27 cellular contexts compared by ENCODE assay signal in the genomic region with DNA sequence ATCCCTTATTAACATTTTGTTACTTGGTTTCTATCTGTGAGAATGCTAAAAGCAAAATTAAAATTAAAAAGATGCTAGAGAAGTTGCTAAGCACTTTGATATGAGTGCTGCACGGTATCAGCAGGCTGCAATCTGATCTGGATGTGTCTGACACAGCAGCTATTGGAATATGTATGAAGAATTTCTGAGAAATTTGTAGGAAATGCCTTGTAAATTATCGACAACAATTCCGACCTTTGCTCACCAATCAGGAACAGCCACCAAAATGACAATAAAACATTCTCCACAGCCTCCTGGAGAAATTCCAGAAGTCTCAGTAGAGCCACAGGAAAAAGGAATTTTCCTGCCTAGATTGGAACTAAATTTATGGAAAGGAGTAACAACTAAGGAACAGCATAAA.
"Had no signal": no experiment of that assay in that cellular context is flagged by ENCODE, and none has a peak within 500 bp of the region (broad histone marks: within the 10 kb centered on the region; RNA-seq: fewer than 3 reads in every experiment).

No MANE protein-coding gene starts in this region.

- H3K4me1 ChIP-seq: esophagus squamous epithelium, sigmoid colon, suprapubic skin, tibial artery had no signal

- H3K27me3 ChIP-seq: brain microvascular endothelial cell, esophagus squamous epithelium, sigmoid colon, stomach, suprapubic skin, tibial artery had no signal

- H3K4me2 ChIP-seq: smooth muscle cell had no signal

- H3K36me3 ChIP-seq: brain microvascular endothelial cell, esophagus squamous epithelium, sigmoid colon, stomach, suprapubic skin, tibial artery had no signal

- H3K9me3 ChIP-seq: esophagus squamous epithelium, sigmoid colon, stomach, suprapubic skin, tibial artery had no signal

- ATAC-seq: left cardiac atrium; natural killer cell; stimulated activated naive B cell treated with anti-CD40 and anti-IgM and Interleukin-4, amounts not matched to agents 10 μg/mL and 1 μg/mL and 100 μg/mL, for 72 hours had no signal

- H3K27ac ChIP-seq: brain microvascular endothelial cell, epithelial cell of prostate, esophagus squamous epithelium, sigmoid colon, stomach, suprapubic skin, tibial artery, VCaP had no signal

- DNase-seq: activated CD4-positive, alpha-beta T cell treated with anti-CD3 and anti-CD28 coated beads for 4 hours; activated CD4-positive, alpha-beta T cell treated with anti-CD3 and anti-CD28 coated beads, Interleukin-2, amount 50 U/mL, for 4 hours; activated gamma-delta T cell; activated naive CD4-positive, alpha-beta T cell treated with anti-CD3 and anti-CD28 coated beads, Interleukin-2, amount 10 ng/mL, durations not matched to agents 7 days and 5 days; activated naive CD8-positive, alpha-beta T cell treated with anti-CD3 and anti-CD28 coated beads, Interleukin-2, amount 10 ng/mL, durations not matched to agents 7 days and 5 days; activated T-cell treated with anti-CD3 and anti-CD28 coated beads for 4 hours; amniotic stem cell; brain microvascular endothelial cell; effector CD4-positive, alpha-beta T cell; esophagus squamous epithelium; foreskin melanocyte; islet precursor cell; left cardiac atrium; midbrain; natural killer cell; posterior cingulate gyrus; sigmoid colon; stimulated activated CD4-positive, alpha-beta T cell treated with anti-CD3 and anti-CD28 coated beads, Interleukin-2, amount 100 ng/mL, for 24 hours; stimulated activated naive B cell treated with anti-CD40 and anti-IgM and Interleukin-4, amounts not matched to agents 10 μg/mL and 1 μg/mL and 100 μg/mL, for 72 hours; stomach; T-helper 1 cell; tibial artery had no signal

- FAIRE-seq: astrocyte had no signal

- H3K4me3 ChIP-seq: esophagus squamous epithelium, sigmoid colon, smooth muscle cell, stomach, suprapubic skin, tibial artery had no signal
